Comparison of ENCODE assay signal across 1 cellular context in genomic region chr3:57555738-57556458, GRCh38.
A peak's percentile ranks its signal among the peaks of the same experiment; 100 is the strongest.
TF ChIP-seq lines count a peak whose summit lies in the region.

Gene PDE12, plus strand, starts transcription at chr3:57556274. Its CDS starts 106 bp downstream, at chr3:57556380.

TF ChIP-seq in HepG2, 621 proteins besides CTCF, POLR2A, EP300 and RAD21 (continued from another document and continues in another):
- TF ChIP-seq FOXP4 (CRISPR knock-in tag; IDR thresholded peaks at IDR 0.05) = peak; percentile 49; the same call in 1 of the 2 replicates
- peak; percentile 82 for TF ChIP-seq ZNF3 (CRISPR knock-in tag; IDR thresholded peaks at IDR 0.05)
- TF ChIP-seq ZNF639 (CRISPR knock-in tag; conservative IDR thresholded peaks at IDR 0.05) = peak; percentile 87
- peak; percentile 77 for TF ChIP-seq PHF5A (CRISPR knock-in tag; IDR thresholded peaks at IDR 0.05; ENCODE audit: low read depth, unreplicated experiment)
- TF ChIP-seq ZNF850 (CRISPR knock-in tag; conservative IDR thresholded peaks at IDR 0.05) = 0 out of 2 replicates have a peak, but pooled peaks have one; percentile 85
- peak; percentile 87 for TF ChIP-seq ZNF563 (CRISPR knock-in tag; IDR thresholded peaks at IDR 0.05)
- no peak; the same call in 1 of the 2 replicates for TF ChIP-seq NFAT5 (CRISPR knock-in tag; IDR thresholded peaks at IDR 0.05)
- peak; percentile 75; the same call in 1 of the 2 replicates for TF ChIP-seq STAT5B (CRISPR knock-in tag; IDR thresholded peaks at IDR 0.05)
- TF ChIP-seq FUBP1 (CRISPR knock-in tag; IDR thresholded peaks at IDR 0.05; ENCODE audit: borderline replicate concordance) = no peak
- TF ChIP-seq ZNF17 (CRISPR knock-in tag; IDR thresholded peaks at IDR 0.05) = peak; percentile 85; the same call in 1 of the 2 replicates
- TF ChIP-seq ZNF460 (CRISPR knock-in tag; IDR thresholded peaks at IDR 0.05; ENCODE audit: borderline replicate concordance) = no peak; the same call in 1 of the 2 replicates
- TF ChIP-seq FIP1L1 (IDR thresholded peaks at IDR 0.05; ENCODE audit: borderline replicate concordance, insufficient read depth, low read depth, low read length) = no peak
- no peak; the same call in 1 of the 2 replicates for TF ChIP-seq HMG20A (CRISPR knock-in tag; IDR thresholded peaks at IDR 0.05; ENCODE audit: borderline replicate concordance)
- no peak for TF ChIP-seq ZNF180 (CRISPR knock-in tag; IDR thresholded peaks at IDR 0.05; ENCODE audit: borderline replicate concordance, low read depth)
- TF ChIP-seq IKZF4 (CRISPR knock-in tag; IDR thresholded peaks at IDR 0.05; ENCODE audit: borderline replicate concordance, low read depth, not compliant biosample characterization) = peak; percentile 41
- TF ChIP-seq CHD4 (IDR thresholded peaks at IDR 0.05; ENCODE audit: borderline replicate concordance, low read length) = no peak; the same call in 1 of the 2 replicates
- peak; percentile 94 for TF ChIP-seq TFDP1 (CRISPR knock-in tag; IDR thresholded peaks at IDR 0.05; ENCODE audit: borderline replicate concordance)
- TF ChIP-seq CEBPG (CRISPR knock-in tag; IDR thresholded peaks at IDR 0.05) = no peak
- TF ChIP-seq BRF2 (CRISPR knock-in tag; IDR thresholded peaks at IDR 0.05) = peak; percentile 95; the same call in 1 of the 2 replicates
- TF ChIP-seq ZNF768 (CRISPR knock-in tag; IDR thresholded peaks at IDR 0.05) = no peak
- TF ChIP-seq ZNF530 (CRISPR knock-in tag; IDR thresholded peaks at IDR 0.05; ENCODE audit: low read depth) = no peak
- no peak for TF ChIP-seq ZNF550 (CRISPR knock-in tag; IDR thresholded peaks at IDR 0.05; ENCODE audit: borderline replicate concordance)
- TF ChIP-seq ZNF205 (CRISPR knock-in tag; IDR thresholded peaks at IDR 0.05) = peak; percentile 73; the same call in 1 of the 2 replicates
- TF ChIP-seq ZNF337 (CRISPR knock-in tag; IDR thresholded peaks at IDR 0.05; ENCODE audit: borderline replicate concordance, low read depth) = no peak
- no peak; the same call in 1 of the 2 replicates for TF ChIP-seq TP53 (CRISPR knock-in tag; conservative IDR thresholded peaks at IDR 0.05)
- no peak for TF ChIP-seq SMARCC2 (IDR thresholded peaks at IDR 0.05)
- TF ChIP-seq KAT7 (CRISPR knock-in tag; IDR thresholded peaks at IDR 0.05; ENCODE audit: borderline replicate concordance) = 0 out of 2 replicates have a peak, but pooled peaks have one; percentile 58
- peak; percentile 86; the same call in 1 of the 2 replicates for TF ChIP-seq IRX3 (CRISPR knock-in tag; IDR thresholded peaks at IDR 0.05; ENCODE audit: borderline replicate concordance, low read depth)
- TF ChIP-seq ZNF513 (CRISPR knock-in tag; conservative IDR thresholded peaks at IDR 0.05) = no peak
- TF ChIP-seq MBD4 (IDR thresholded peaks at IDR 0.05; ENCODE audit: borderline replicate concordance, low read length) = no peak
- TF ChIP-seq PCBP1 (IDR thresholded peaks at IDR 0.05; ENCODE audit: borderline replicate concordance, low read depth, low read length) = no peak
- peak; percentile 69; the same call in 1 of the 2 replicates for TF ChIP-seq ZIK1 (CRISPR knock-in tag; IDR thresholded peaks at IDR 0.05; ENCODE audit: borderline replicate concordance, low read depth)
- peak; percentile 94 for TF ChIP-seq UBTF (CRISPR knock-in tag; IDR thresholded peaks at IDR 0.05)
- TF ChIP-seq ZNF781 (CRISPR knock-in tag; IDR thresholded peaks at IDR 0.05; ENCODE audit: borderline replicate concordance, not compliant biosample characterization) = peak; percentile 89
- peak; percentile 64; the same call in 1 of the 2 replicates for TF ChIP-seq IRF9 (CRISPR knock-in tag; IDR thresholded peaks at IDR 0.05; ENCODE audit: borderline replicate concordance)
- TF ChIP-seq ZNF549 (CRISPR knock-in tag; IDR thresholded peaks at IDR 0.05) = no peak
- no peak for TF ChIP-seq ZNF879 (CRISPR knock-in tag; IDR thresholded peaks at IDR 0.05)
- peak; percentile 72 for TF ChIP-seq GATAD2A (CRISPR knock-in tag; IDR thresholded peaks at IDR 0.05)
- peak; percentile 65; the same call in 1 of the 2 replicates for TF ChIP-seq ZNF24 (IDR thresholded peaks at IDR 0.05)
- TF ChIP-seq ELF1 (CRISPR knock-in tag; IDR thresholded peaks at IDR 0.05) = peak; percentile 97
- no peak for TF ChIP-seq ZFYVE20 (CRISPR knock-in tag; IDR thresholded peaks at IDR 0.05; ENCODE audit: borderline replicate concordance, low read depth)
